12 cellular contexts compared by ENCODE assay signal in genomic region chr10:33114451-33114944, GRCh38.
DNase-seq lines count a peak whose midpoint lies in the region; ATAC-seq, FAIRE-seq and TF ChIP-seq lines count a peak whose summit lies in the region.
"Had no signal": no experiment of that assay in that cellular context is flagged by ENCODE, and none has a peak within 500 bp of the region (broad histone marks: within the 10 kb centered on the region; RNA-seq: fewer than 3 reads in every experiment).

No MANE protein-coding gene starts in this region.

- CTCF ChIA-PET in HepG2 (lab: Yijun Ruan, JAX; ENCODE audit: low intra/inter-chr PET ratio, low total read pairs), result no interaction called here

- TF ChIP-seq EP300 in HepG2 (IDR thresholded peaks at IDR 0.05; ENCODE audit: low read depth in 2 of 2, low read length in 2 of 2), result no peak
- no peak for TF ChIP-seq EP300 in HepG2 (CRISPR knock-in tag; IDR thresholded peaks at IDR 0.05; ENCODE audit: borderline replicate concordance)

- H3K9me3 ChIP-seq in HepG2 (ENCODE audit: low read length), result no peaks in the 10 kb centered on the region
- no peaks in the 10 kb centered on the region for H3K9me3 ChIP-seq in right lobe of liver
- H3K9me3 ChIP-seq in fibroblast of lung (ENCODE audit: control insufficient read depth, insufficient read depth, low read depth, low read length), result no peaks in the 10 kb centered on the region

- no peaks in the 10 kb centered on the region for H3K79me2 ChIP-seq in HepG2 (ENCODE audit: insufficient read depth, low read length)
- H3K79me2 ChIP-seq in fibroblast of lung (ENCODE audit: control insufficient read depth, insufficient read depth, low read length), result no peaks in the 10 kb centered on the region

- H2AFZ ChIP-seq in HepG2 (ENCODE audit: low read length) (no peak overlapping the region), fibroblast of lung (ENCODE audit: low read length) (no peak overlapping the region)

- TF ChIP-seq CTCF in HepG2 (CRISPR knock-in tag; IDR thresholded peaks at IDR 0.05) (no peak), right lobe of liver (IDR thresholded peaks at IDR 0.05) (no peak), fibroblast of lung (conservative IDR thresholded peaks at IDR 0.05 in 1 of 2, IDR thresholded peaks at IDR 0.05 in 1 of 2; ENCODE audit: low read depth in 1 of 2, low read length in 2 of 2) (no peak), GM10266 (IDR thresholded peaks at IDR 0.05; ENCODE audit: control insufficient read depth, insufficient read depth, low read depth, missing control alignments) (no peak)

- H3K27ac ChIP-seq in HepG2 (ENCODE audit: extremely low read length, insufficient read depth, low read length), result no peak overlapping the region
- no peak overlapping the region for H3K27ac ChIP-seq in right lobe of liver
- peak overlapping the region; percentile 78 for H3K27ac ChIP-seq in fibroblast of lung (ENCODE audit: insufficient read depth, low read length)

- H3K9ac ChIP-seq in HepG2 (ENCODE audit: insufficient read depth, low read depth, low read length) (no peak overlapping the region), fibroblast of lung (ENCODE audit: insufficient read depth, low read length) (no peak overlapping the region)

- 23% methylated on average over 5 of the region's 5 CpGs for WGBS in HepG2 (ENCODE audit: low lambda C conversion rate)
- 48% methylated on average over 5 of the region's 5 CpGs for WGBS in right lobe of liver (ENCODE audit: insufficient coverage, low coverage, low lambda C conversion rate, missing lambda C conversion rate)

- POLR2A ChIA-PET in HepG2 (lab: Yijun Ruan, JAX), result no interaction called here

- ATAC-seq in HepG2 (no peak), right lobe of liver (no peak), SK-N-SH treated with all-trans-retinoic acid at 6 μM for 48 hours (peak; percentile 57)

- no peak for TF ChIP-seq RAD21 in HepG2 (CRISPR knock-in tag; IDR thresholded peaks at IDR 0.05)

- no peak for FAIRE-seq in HepG2 (lab: Jason Lieb, UNC)
- no peak for FAIRE-seq in GM12892 (lab: Jason Lieb, UNC)
- FAIRE-seq: kidney had no signal

- no peak for DNase-seq in HepG2 (ENCODE audit: low spot score)
- no peak for DNase-seq in right lobe of liver
- DNase-seq in fibroblast of lung (ENCODE audit: low read depth in 2 of 2), result peak; percentile 62 to 73
- DNase-seq in GM10266 (ENCODE audit: extremely low spot score), result no peak
- no peak for DNase-seq in GM12892 (ENCODE audit: insufficient read length)
- no peak for DNase-seq in NCI-H2029 (lab: John Stamatoyannopoulos, UW)
- no peak for DNase-seq in ureter (ENCODE audit: low spot score)
- DNase-seq: activated CD8-positive, alpha-beta memory T cell treated with anti-CD3 and anti-CD28 coated beads, Interleukin-2, amount 50 U/mL, for 48 hours; kidney; NCI-H187; SIG-M5 had no signal

- H4K20me1 ChIP-seq in HepG2 (ENCODE audit: insufficient read depth, low read length), result no peaks in the 10 kb centered on the region
- H4K20me1 ChIP-seq in fibroblast of lung (ENCODE audit: control insufficient read depth, extremely low read depth, insufficient read depth, low read length), result no peaks in the 10 kb centered on the region

- BruUV-seq in HepG2 (replicated peaks; lab: Mats Ljungman, UMichigan), result no TSS peak

- intact Hi-C loops in HepG2 (cut with micrococcal nuclease; ENCODE audit: unreplicated experiment) (no loop called here), right lobe of liver (cut with DNase I) (no loop called here)

- H3K27me3 ChIP-seq in HepG2 (ENCODE audit: control insufficient read depth in 1 of 2, insufficient read depth in 2 of 2, low read length in 2 of 2) (peaks cover 0 to 17% of the 10 kb centered on the region in 2 experiments; a peak in 1 of 5 replicates), right lobe of liver (no peaks in the 10 kb centered on the region), fibroblast of lung (ENCODE audit: control insufficient read depth, insufficient read depth, low read length) (no peaks in the 10 kb centered on the region)

- H3K4me1 ChIP-seq in HepG2 (ENCODE audit: insufficient read depth, low read length), result peaks cover 10% of the 10 kb centered on the region
- no peaks in the 10 kb centered on the region for H3K4me1 ChIP-seq in right lobe of liver
- peaks cover 42% of the 10 kb centered on the region for H3K4me1 ChIP-seq in fibroblast of lung (ENCODE audit: control insufficient read depth, extremely low read depth, insufficient read depth, low read length)

- H3K36me3 ChIP-seq in HepG2 (replicated peaks in 1 of 2; ENCODE audit: control insufficient read depth in 1 of 2, insufficient read depth in 2 of 2, low read length in 2 of 2) (no peaks in the 10 kb centered on the region), right lobe of liver (no peaks in the 10 kb centered on the region), fibroblast of lung (ENCODE audit: control insufficient read depth, insufficient read depth, low read length) (no peaks in the 10 kb centered on the region)

- H3K4me3 ChIP-seq in HepG2 (replicated peaks in 1 of 3; ENCODE audit: insufficient read depth in 1 of 3, low read depth in 2 of 3, low read length in 3 of 3) (no peak overlapping the region), right lobe of liver (no peak overlapping the region), fibroblast of lung (replicated peaks in 1 of 4; ENCODE audit: control extremely low read depth in 1 of 4, insufficient read depth in 1 of 4, low read depth in 3 of 4, low read length in 4 of 4) (no peak overlapping the region)

- no peak overlapping the region for H3K4me2 ChIP-seq in HepG2 (ENCODE audit: low read depth, low read length)
- no peak overlapping the region for H3K4me2 ChIP-seq in fibroblast of lung (ENCODE audit: extremely low read depth, insufficient read depth, low read length)

- TF ChIP-seq POLR2A in HepG2 (IDR thresholded peaks at IDR 0.05; ENCODE audit: insufficient read depth in 1 of 2, low read depth in 2 of 2, low read length in 2 of 2), result no peak
- TF ChIP-seq POLR2A in right lobe of liver (IDR thresholded peaks at IDR 0.05), result no peak
- no peak for TF ChIP-seq POLR2A in GM12892 (IDR thresholded peaks at IDR 0.05; ENCODE audit: low read depth, low read length)

- in situ Hi-C loops in HepG2 (cut with HindIII; ENCODE audit: extremely low pct_ligation_motif_present, low pct_unique_long_range_greater_than_20kb), result no loop called here

TF ChIP-seq in HepG2, 621 proteins besides CTCF, POLR2A, EP300 and RAD21:
- TF ChIP-seq SIN3B (IDR thresholded peaks at IDR 0.05; ENCODE audit: low read length) (no peak), CEBPB (IDR thresholded peaks at IDR 0.05; ENCODE audit: borderline replicate concordance, low read depth, low read length) (peak; percentile 75), FOSL2 (CRISPR knock-in tag; IDR thresholded peaks at IDR 0.05) (0 out of 2 replicates have a peak, but pooled peaks have one; percentile 7)

TF ChIP-seq in SK-N-SH treated with all-trans-retinoic acid at 6 μM for 48 hours, 23 proteins besides CTCF, POLR2A, EP300 and RAD21:
- TF ChIP-seq CSRNP3 (CRISPR knock-in tag; IDR thresholded peaks at IDR 0.05) (no peak), TOX (CRISPR knock-in tag; IDR thresholded peaks at IDR 0.05; ENCODE audit: borderline replicate concordance) (no peak), OSR1 (CRISPR knock-in tag; IDR thresholded peaks at IDR 0.05) (no peak), ESRRG (CRISPR knock-in tag; IDR thresholded peaks at IDR 0.05) (no peak)

Comparison
In these comparisons a context has a peak if more than half of its experiments do, and no peak if none do; other contexts are left out.
1. DNase-seq: peak in fibroblast of lung (2 of 2); none in HepG2 (single experiment), right lobe of liver (0 of 3), GM10266 (single experiment), GM12892 (single experiment), NCI-H2029 (single experiment) and ureter (single experiment).